In the genomic region with DNA sequence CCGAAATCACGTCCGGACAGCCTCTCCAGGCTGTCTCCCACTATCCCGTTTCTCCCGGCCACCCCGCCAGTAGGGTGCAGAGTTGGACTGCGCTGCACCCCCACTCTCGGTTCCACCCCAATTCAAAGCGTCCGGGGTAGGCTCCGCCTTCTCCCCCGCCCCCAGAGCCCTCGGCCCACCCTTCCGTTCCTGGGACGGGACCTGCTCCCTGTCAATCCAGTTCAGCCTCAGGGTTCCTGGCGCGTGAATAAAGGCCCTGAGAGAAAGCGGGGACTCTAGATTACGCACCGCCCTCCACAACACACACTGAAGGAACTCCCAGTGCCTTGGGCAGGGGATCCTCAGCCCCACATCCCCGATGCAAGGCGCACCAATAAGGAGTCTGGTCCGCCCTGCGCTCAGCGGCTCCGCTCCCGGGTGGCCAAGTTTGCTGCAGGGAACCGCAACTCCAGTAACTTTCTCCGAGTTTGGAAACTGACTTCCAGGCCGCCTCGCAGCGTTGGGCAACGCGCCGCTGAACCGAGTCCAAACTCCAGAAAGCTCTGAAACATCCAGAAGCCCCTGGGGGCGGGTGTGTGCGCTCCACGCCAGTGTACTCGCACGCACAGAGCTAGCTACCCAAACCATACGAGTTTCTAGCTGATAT, we compare ENCODE assay signal across 1 cellular context.
TF ChIP-seq lines count a peak whose summit lies in the region.

No MANE protein-coding gene starts in this region.

TF ChIP-seq in SK-N-SH, 30 proteins besides CTCF, POLR2A, EP300 and RAD21 (continued from another document):
- TF ChIP-seq USF1 (IDR thresholded peaks at IDR 0.05; ENCODE audit: borderline replicate concordance, low read depth), result no peak
- 0 out of 2 replicates have a peak, but pooled peaks have one; percentile 1 for TF ChIP-seq MEF2A (IDR thresholded peaks at IDR 0.05; ENCODE audit: borderline replicate concordance, low read depth)
- TF ChIP-seq YY1 (IDR thresholded peaks at IDR 0.05; ENCODE audit: low read depth), result no peak
- TF ChIP-seq MXI1 (IDR thresholded peaks at IDR 0.05; ENCODE audit: low read depth, low read length), result peak; percentile 10; the same call in 1 of the 2 replicates
- no peak for TF ChIP-seq SIN3A (IDR thresholded peaks at IDR 0.05; ENCODE audit: borderline replicate concordance, low read depth, low read length)
- TF ChIP-seq POLR2AphosphoS5 (IDR thresholded peaks at IDR 0.05; ENCODE audit: low read depth, low read length), result peak; percentile 60; the same call in 1 of the 2 replicates
- TF ChIP-seq, protein P1, sequence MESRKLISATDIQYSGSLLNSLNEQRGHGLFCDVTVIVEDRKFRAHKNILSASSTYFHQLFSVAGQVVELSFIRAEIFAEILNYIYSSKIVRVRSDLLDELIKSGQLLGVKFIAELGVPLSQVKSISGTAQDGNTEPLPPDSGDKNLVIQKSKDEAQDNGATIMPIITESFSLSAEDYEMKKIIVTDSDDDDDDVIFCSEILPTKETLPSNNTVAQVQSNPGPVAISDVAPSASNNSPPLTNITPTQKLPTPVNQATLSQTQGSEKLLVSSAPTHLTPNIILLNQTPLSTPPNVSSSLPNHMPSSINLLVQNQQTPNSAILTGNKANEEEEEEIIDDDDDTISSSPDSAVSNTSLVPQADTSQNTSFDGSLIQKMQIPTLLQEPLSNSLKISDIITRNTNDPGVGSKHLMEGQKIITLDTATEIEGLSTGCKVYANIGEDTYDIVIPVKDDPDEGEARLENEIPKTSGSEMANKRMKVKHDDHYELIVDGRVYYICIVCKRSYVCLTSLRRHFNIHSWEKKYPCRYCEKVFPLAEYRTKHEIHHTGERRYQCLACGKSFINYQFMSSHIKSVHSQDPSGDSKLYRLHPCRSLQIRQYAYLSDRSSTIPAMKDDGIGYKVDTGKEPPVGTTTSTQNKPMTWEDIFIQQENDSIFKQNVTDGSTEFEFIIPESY (IDR thresholded peaks at IDR 0.05; ENCODE audit: borderline replicate concordance, low read depth), result no peak; the same call in 1 of the 2 replicates
- TF ChIP-seq EZH2phosphoT487 (IDR thresholded peaks at IDR 0.05; ENCODE audit: borderline replicate concordance, low read depth), result no peak
- no peak for TF ChIP-seq JUND (IDR thresholded peaks at IDR 0.05)
- peak; percentile 68; the same call in 1 of the 2 replicates for TF ChIP-seq FOXJ3 (CRISPR knock-in tag; IDR thresholded peaks at IDR 0.05)
- TF ChIP-seq MAX (IDR thresholded peaks at IDR 0.05; ENCODE audit: low read depth), result 0 out of 2 replicates have a peak, but pooled peaks have one; percentile 8
- TF ChIP-seq RFX5 (IDR thresholded peaks at IDR 0.05; ENCODE audit: low read length), result no peak
- no peak for TF ChIP-seq ELF1 (IDR thresholded peaks at IDR 0.05)
- no peak for TF ChIP-seq USF2 (IDR thresholded peaks at IDR 0.05; ENCODE audit: borderline replicate concordance, low read depth, low read length)
- TF ChIP-seq NFIC (IDR thresholded peaks at IDR 0.05; ENCODE audit: borderline replicate concordance), result 0 out of 2 replicates have a peak, but pooled peaks have one; percentile 36
- TF ChIP-seq PBX3 (IDR thresholded peaks at IDR 0.05), result peak; percentile 98
- no peak for TF ChIP-seq RXRA (IDR thresholded peaks at IDR 0.05; ENCODE audit: borderline replicate concordance, low read depth)
- 0 out of 2 replicates have a peak, but pooled peaks have one; percentile 60 for TF ChIP-seq TAF1 (IDR thresholded peaks at IDR 0.05; ENCODE audit: borderline replicate concordance, low read depth, low read length)
- no peak for TF ChIP-seq GATA2 (CRISPR knock-in tag; IDR thresholded peaks at IDR 0.05)
- TF ChIP-seq FOXM1 (IDR thresholded peaks at IDR 0.05; ENCODE audit: low read depth), result no peak
- TF ChIP-seq TCF12 (IDR thresholded peaks at IDR 0.05), result peak; percentile 21; the same call in 1 of the 2 replicates
- TF ChIP-seq FOSL2 (IDR thresholded peaks at IDR 0.05; ENCODE audit: borderline replicate concordance, low read depth), result no peak
- TF ChIP-seq, protein P2, sequence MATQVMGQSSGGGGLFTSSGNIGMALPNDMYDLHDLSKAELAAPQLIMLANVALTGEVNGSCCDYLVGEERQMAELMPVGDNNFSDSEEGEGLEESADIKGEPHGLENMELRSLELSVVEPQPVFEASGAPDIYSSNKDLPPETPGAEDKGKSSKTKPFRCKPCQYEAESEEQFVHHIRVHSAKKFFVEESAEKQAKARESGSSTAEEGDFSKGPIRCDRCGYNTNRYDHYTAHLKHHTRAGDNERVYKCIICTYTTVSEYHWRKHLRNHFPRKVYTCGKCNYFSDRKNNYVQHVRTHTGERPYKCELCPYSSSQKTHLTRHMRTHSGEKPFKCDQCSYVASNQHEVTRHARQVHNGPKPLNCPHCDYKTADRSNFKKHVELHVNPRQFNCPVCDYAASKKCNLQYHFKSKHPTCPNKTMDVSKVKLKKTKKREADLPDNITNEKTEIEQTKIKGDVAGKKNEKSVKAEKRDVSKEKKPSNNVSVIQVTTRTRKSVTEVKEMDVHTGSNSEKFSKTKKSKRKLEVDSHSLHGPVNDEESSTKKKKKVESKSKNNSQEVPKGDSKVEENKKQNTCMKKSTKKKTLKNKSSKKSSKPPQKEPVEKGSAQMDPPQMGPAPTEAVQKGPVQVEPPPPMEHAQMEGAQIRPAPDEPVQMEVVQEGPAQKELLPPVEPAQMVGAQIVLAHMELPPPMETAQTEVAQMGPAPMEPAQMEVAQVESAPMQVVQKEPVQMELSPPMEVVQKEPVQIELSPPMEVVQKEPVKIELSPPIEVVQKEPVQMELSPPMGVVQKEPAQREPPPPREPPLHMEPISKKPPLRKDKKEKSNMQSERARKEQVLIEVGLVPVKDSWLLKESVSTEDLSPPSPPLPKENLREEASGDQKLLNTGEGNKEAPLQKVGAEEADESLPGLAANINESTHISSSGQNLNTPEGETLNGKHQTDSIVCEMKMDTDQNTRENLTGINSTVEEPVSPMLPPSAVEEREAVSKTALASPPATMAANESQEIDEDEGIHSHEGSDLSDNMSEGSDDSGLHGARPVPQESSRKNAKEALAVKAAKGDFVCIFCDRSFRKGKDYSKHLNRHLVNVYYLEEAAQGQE (IDR thresholded peaks at IDR 0.05; ENCODE audit: low read depth, low read length), result no peak
- no peak for TF ChIP-seq TEAD4 (IDR thresholded peaks at IDR 0.05; ENCODE audit: borderline replicate concordance, insufficient read depth)
- no peak for TF ChIP-seq NRF1 (IDR thresholded peaks at IDR 0.05; ENCODE audit: low read depth, low read length)
- peak; percentile 61 for TF ChIP-seq RCOR1 (IDR thresholded peaks at IDR 0.05; ENCODE audit: low read length)
- TF ChIP-seq IRF3 (IDR thresholded peaks at IDR 0.05; ENCODE audit: low read depth, low read length), result no peak
